16 cellular contexts compared by ENCODE assay signal in genomic region chr9:94946256-94946655, GRCh38.
DNase-seq lines count a peak whose midpoint lies in the region; ATAC-seq and TF ChIP-seq lines count a peak whose summit lies in the region.
"Had no signal": no experiment of that assay in that cellular context is flagged by ENCODE, and none has a peak within 500 bp of the region (broad histone marks: within the 10 kb centered on the region; RNA-seq: fewer than 3 reads in every experiment).

No MANE protein-coding gene starts in this region.

- H3K27me3 Mint-ChIP-seq in CD8-positive, alpha-beta memory T cell, result no peaks in the 10 kb centered on the region
- H3K27me3 Mint-ChIP-seq in natural killer cell (ENCODE audit: low read depth in 2 of 2), result no peaks in the 10 kb centered on the region
- H3K27me3 Mint-ChIP-seq: activated CD4-positive, alpha-beta T cell treated with anti-CD3 and anti-CD28 coated beads, Interleukin-2, amount 10 ng/mL, durations not matched to agents 24 days and 14 days; activated naive CD8-positive, alpha-beta T cell treated with anti-CD3 and anti-CD28 coated beads, Interleukin-2, amount 10 ng/mL, durations not matched to agents 7 days and 5 days; activated T-cell treated with anti-CD3 and anti-CD28 coated beads, Interleukin-2, amount 50 U/mL, for 24 hours had no signal

- no peak for DNase-seq in IMR-90
- no peak for DNase-seq in ascending aorta (ENCODE audit: low spot score in 2 of 2)
- no peak for DNase-seq in CD8-positive, alpha-beta memory T cell
- DNase-seq in natural killer cell, result no peak
- DNase-seq: activated CD4-positive, alpha-beta T cell treated with anti-CD3 and anti-CD28 coated beads, Interleukin-2, amount 10 ng/mL, durations not matched to agents 24 days and 14 days; activated naive CD8-positive, alpha-beta T cell treated with anti-CD3 and anti-CD28 coated beads, Interleukin-2, amount 10 ng/mL, durations not matched to agents 7 days and 5 days; activated T-cell treated with anti-CD3 and anti-CD28 coated beads, Interleukin-2, amount 50 U/mL, for 24 hours; Karpas-422; lower lobe of right lung; NCI-H1436; NCI-H526 had no signal

- POLR2A ChIA-PET in IMR-90 (lab: Charles Lee; ENCODE audit: unreplicated experiment), result no interaction called here
- POLR2A ChIA-PET in CD8-positive, alpha-beta memory T cell (lab: Charles Lee), result no interaction called here

- no peak for ATAC-seq in IMR-90 (ENCODE audit: low read depth)
- ATAC-seq in gastroesophageal sphincter, result no peak
- no peak for ATAC-seq in esophagus mucosa
- ATAC-seq in natural killer cell, result no peak
- no peak for ATAC-seq in HG02973 (IDR thresholded peaks at IDR 0.05; ENCODE audit: unreplicated experiment)

- H2BK15ac ChIP-seq in IMR-90 (ENCODE audit: low read depth, low read length), result peak overlapping the region; percentile 63; the same call in 2 of the 3 replicates

- in situ Hi-C loops in IMR-90 (cut with MboI; ENCODE audit: low sequenced_read_pairs), result no loop called here

- no TSS peak for BruUV-seq in IMR-90 (replicated peaks; lab: Mats Ljungman, UMichigan)

- peak overlapping the region; percentile 42; the same call in 1 of the 2 replicates for H4K5ac ChIP-seq in IMR-90 (ENCODE audit: low read depth, low read length)

- H2BK5ac ChIP-seq in IMR-90 (ENCODE audit: low read depth, low read length, poor library complexity, severe bottlenecking), result peak overlapping the region; percentile 75

- H2AK9ac ChIP-seq in IMR-90 (replicated peaks; ENCODE audit: low read depth, low read length, poor library complexity), result no peak overlapping the region

- 100% methylated on average over 1 of the region's 3 CpGs; no CpG with 5 or more reads in 1 of the 2 experiments for WGBS in IMR-90 (ENCODE audit: extremely low coverage in 2 of 2, insufficient read length in 1 of 2), 2 experiments
- 78 to 95% methylated on average over 3 of the region's 3 CpGs for WGBS in gastroesophageal sphincter (ENCODE audit: low coverage in 1 of 2), 2 donors

- H3K27ac ChIP-seq in IMR-90 (ENCODE audit: insufficient read depth, low read length), result peak overlapping the region; percentile 9; the same call in 1 of the 2 replicates
- peak overlapping the region; percentile 65 to 81 for H3K27ac ChIP-seq in ascending aorta
- peak overlapping the region in 3 of 4 donors; percentile 28 to 68 (median 37) for H3K27ac ChIP-seq in gastroesophageal sphincter
- H3K27ac ChIP-seq in subcutaneous abdominal adipose tissue (ENCODE audit: low read depth, low read length), result peak overlapping the region; percentile 43
- no peak overlapping the region for H3K27ac ChIP-seq in CD8-positive, alpha-beta memory T cell (ENCODE audit: low read depth, low read length)
- H3K27ac ChIP-seq: lower lobe of right lung had no signal

- CTCF ChIA-PET in IMR-90 (lab: Yijun Ruan, JAX), result interaction anchor here (0.9 to 1.1 kb wide), 2 partner anchors 77 to 78 kb away, joined by 3 to 7 read pairs; no protein-coding TSS in a partner anchor
- CTCF ChIA-PET in CD8-positive, alpha-beta memory T cell (lab: Charles Lee), result no interaction called here

- H3K9me1 ChIP-seq in IMR-90 (ENCODE audit: insufficient read depth, low read length), result peaks cover 23% of the 10 kb centered on the region

- peaks cover 25% of the 10 kb centered on the region for H3K4me1 ChIP-seq in IMR-90 (ENCODE audit: control insufficient read depth, insufficient read depth, low read length)
- H3K4me1 ChIP-seq in ascending aorta, result peaks cover 19 to 52% of the 10 kb centered on the region in 2 donors
- peaks cover 5 to 25% (median 17%) of the 10 kb centered on the region in 3 donors for H3K4me1 ChIP-seq in gastroesophageal sphincter
- peaks cover 0 to 29% (median 10%) of the 10 kb centered on the region in 5 donors for H3K4me1 ChIP-seq in subcutaneous abdominal adipose tissue (ENCODE audit: control insufficient read depth in 5 of 5, insufficient read depth in 5 of 5, low read length in 5 of 5)
- H3K4me1 ChIP-seq in CD8-positive, alpha-beta memory T cell (ENCODE audit: insufficient read depth, low read length), result peaks cover 11% of the 10 kb centered on the region

- H3K23ac ChIP-seq in IMR-90 (ENCODE audit: low read depth, low read length), result 0 out of 2 replicates have a peak overlapping the region, but pooled peaks have one; percentile 2

- H3K18ac ChIP-seq in IMR-90 (ENCODE audit: low read depth, low read length), result peak overlapping the region; percentile 73

- H3K4me1 Mint-ChIP-seq in CD8-positive, alpha-beta memory T cell, result peaks cover 12 to 17% (median 16%) of the 10 kb centered on the region in 3 donors
- H3K4me1 Mint-ChIP-seq in natural killer cell, result peaks cover 22 to 24% of the 10 kb centered on the region in 2 donors

- H3K9me3 ChIP-seq in IMR-90 (ENCODE audit: control insufficient read depth, insufficient read depth, low read length) (no peaks in the 10 kb centered on the region), ascending aorta (no peaks in the 10 kb centered on the region), gastroesophageal sphincter (no peaks in the 10 kb centered on the region), subcutaneous abdominal adipose tissue (ENCODE audit: control insufficient read depth in 5 of 5, low read length in 5 of 5) (no peaks in the 10 kb centered on the region)
- no peaks in the 10 kb centered on the region for H3K9me3 ChIP-seq in CD8-positive, alpha-beta memory T cell (ENCODE audit: low read length)
- H3K9me3 ChIP-seq: lower lobe of right lung had no signal

- peaks cover 0 to 6% (median 3%) of the 10 kb centered on the region in 3 donors for H3K36me3 Mint-ChIP-seq in CD8-positive, alpha-beta memory T cell
- no peaks in the 10 kb centered on the region for H3K36me3 Mint-ChIP-seq in natural killer cell
- H3K36me3 Mint-ChIP-seq: activated naive CD8-positive, alpha-beta T cell treated with anti-CD3 and anti-CD28 coated beads, Interleukin-2, amount 10 ng/mL, durations not matched to agents 7 days and 5 days had no signal

- peak overlapping the region in 1 of 8 donors; percentile 68 for H3K27ac Mint-ChIP-seq in CD8-positive, alpha-beta memory T cell
- no peak overlapping the region for H3K27ac Mint-ChIP-seq in natural killer cell
- H3K27ac Mint-ChIP-seq: activated CD4-positive, alpha-beta T cell treated with anti-CD3 and anti-CD28 coated beads, Interleukin-2, amount 10 ng/mL, durations not matched to agents 24 days and 14 days; activated naive CD8-positive, alpha-beta T cell treated with anti-CD3 and anti-CD28 coated beads, Interleukin-2, amount 10 ng/mL, durations not matched to agents 7 days and 5 days; activated T-cell treated with anti-CD3 and anti-CD28 coated beads, Interleukin-2, amount 50 U/mL, for 24 hours had no signal

- H4K20me1 ChIP-seq in IMR-90 (ENCODE audit: insufficient read depth, low read length), result no peaks in the 10 kb centered on the region

- peak overlapping the region; percentile 6; the same call in 1 of the 2 replicates for H4K91ac ChIP-seq in IMR-90 (ENCODE audit: insufficient read depth, low read depth, low read length)

- H3K14ac ChIP-seq in IMR-90 (replicated peaks; ENCODE audit: low read depth, low read length), result peak overlapping the region; percentile 5; the same call in 1 of the 2 replicates

- no peaks in the 10 kb centered on the region for H3K9me3 Mint-ChIP-seq in CD8-positive, alpha-beta memory T cell
- no peaks in the 10 kb centered on the region for H3K9me3 Mint-ChIP-seq in natural killer cell
- H3K9me3 Mint-ChIP-seq: activated CD4-positive, alpha-beta T cell treated with anti-CD3 and anti-CD28 coated beads, Interleukin-2, amount 10 ng/mL, durations not matched to agents 24 days and 14 days; activated T-cell treated with anti-CD3 and anti-CD28 coated beads, Interleukin-2, amount 50 U/mL, for 24 hours; neural crest cell had no signal

- no peak overlapping the region for H3K9ac ChIP-seq in IMR-90 (ENCODE audit: low read depth, low read length)
- H3K9ac ChIP-seq in subcutaneous abdominal adipose tissue (ENCODE audit: low read length in 5 of 5), result no peak overlapping the region

- TF ChIP-seq RAD21 in IMR-90 (IDR thresholded peaks at IDR 0.05; ENCODE audit: low read length), result no peak

- no peak overlapping the region for H3K4me2 ChIP-seq in IMR-90 (ENCODE audit: low read depth, low read length)

- intact Hi-C loops in IMR-90 (cut with micrococcal nuclease), result no loop called here
- intact Hi-C loops in ascending aorta (cut with DNase I), result no loop called here
- intact Hi-C loops in natural killer cell (cut with micrococcal nuclease), result no loop called here

- H3K4me3 ChIP-seq in IMR-90 (ENCODE audit: insufficient read depth, low read depth, low read length) (no peak overlapping the region), ascending aorta (no peak overlapping the region), gastroesophageal sphincter (no peak overlapping the region), subcutaneous abdominal adipose tissue (ENCODE audit: low read depth in 1 of 5, low read length in 5 of 5) (no peak overlapping the region)
- no peak overlapping the region for H3K4me3 ChIP-seq in CD8-positive, alpha-beta memory T cell (ENCODE audit: low read length)
- H3K4me3 ChIP-seq: lower lobe of right lung had no signal

- peak overlapping the region; percentile 24; the same call in 1 of the 2 replicates for H3K4ac ChIP-seq in IMR-90 (ENCODE audit: low read depth, low read length)

- no peak for TF ChIP-seq CTCF in IMR-90 (conservative IDR thresholded peaks at IDR 0.05; ENCODE audit: low read depth, low read length)
- TF ChIP-seq CTCF in ascending aorta (IDR thresholded peaks at IDR 0.05), result no peak
- no peak for TF ChIP-seq CTCF in gastroesophageal sphincter (IDR thresholded peaks at IDR 0.05)
- TF ChIP-seq CTCF in natural killer cell (IDR thresholded peaks at IDR 0.05), result no peak

- H3K79me1 ChIP-seq in IMR-90 (ENCODE audit: low read depth in 1 of 2, low read length in 2 of 2), result peaks cover 3 to 14% of the 10 kb centered on the region in 2 experiments; a peak in 2 of 4 replicates

- no peak for TF ChIP-seq EP300 in gastroesophageal sphincter (IDR thresholded peaks at IDR 0.05)

- H4K8ac ChIP-seq in IMR-90 (ENCODE audit: low read depth in 2 of 2, low read length in 2 of 2), result peak overlapping the region in 1 of 2 experiments; percentile 58; a peak in 2 of 4 replicates

- no peak overlapping the region for H3K4me3 Mint-ChIP-seq in CD8-positive, alpha-beta memory T cell
- H3K4me3 Mint-ChIP-seq in natural killer cell, result no peak overlapping the region
- H3K4me3 Mint-ChIP-seq: activated CD4-positive, alpha-beta T cell treated with anti-CD3 and anti-CD28 coated beads, Interleukin-2, amount 10 ng/mL, durations not matched to agents 24 days and 14 days; activated naive CD8-positive, alpha-beta T cell treated with anti-CD3 and anti-CD28 coated beads, Interleukin-2, amount 10 ng/mL, durations not matched to agents 7 days and 5 days; activated T-cell treated with anti-CD3 and anti-CD28 coated beads, Interleukin-2, amount 50 U/mL, for 24 hours; neural crest cell had no signal

- H3K36me3 ChIP-seq in IMR-90 (ENCODE audit: control insufficient read depth, insufficient read depth, low read length), result no peaks in the 10 kb centered on the region
- no peaks in the 10 kb centered on the region for H3K36me3 ChIP-seq in ascending aorta
- H3K36me3 ChIP-seq in gastroesophageal sphincter, result no peaks in the 10 kb centered on the region
- H3K36me3 ChIP-seq in subcutaneous abdominal adipose tissue (ENCODE audit: control insufficient read depth in 5 of 5, insufficient read depth in 5 of 5, low read length in 5 of 5), result no peaks in the 10 kb centered on the region
- no peaks in the 10 kb centered on the region for H3K36me3 ChIP-seq in CD8-positive, alpha-beta memory T cell (ENCODE audit: insufficient read depth, low read length)
- H3K36me3 ChIP-seq: lower lobe of right lung had no signal

- H3K56ac ChIP-seq in IMR-90 (ENCODE audit: extremely low read depth, insufficient read depth, low read length), result no peak overlapping the region

- TF ChIP-seq POLR2A in IMR-90 (IDR thresholded peaks at IDR 0.05; ENCODE audit: low read depth, low read length) (no peak), gastroesophageal sphincter (IDR thresholded peaks at IDR 0.05) (no peak)

- peak overlapping the region; percentile 44 for H2BK120ac ChIP-seq in IMR-90 (ENCODE audit: low read depth, low read length)

- dilution Hi-C loops in IMR-90 (cut with HindIII; ENCODE audit: low sequenced_read_pairs, unreplicated experiment), result no loop called here

- peak overlapping the region; percentile 65; the same call in 1 of the 2 replicates for H2AK5ac ChIP-seq in IMR-90 (ENCODE audit: low read depth, low read length)

- H2AFZ ChIP-seq in IMR-90 (replicated peaks; ENCODE audit: low read length, poor library complexity), result no peak overlapping the region

- H3K27me3 ChIP-seq in IMR-90 (ENCODE audit: control insufficient read depth, insufficient read depth, low read length) (no peaks in the 10 kb centered on the region), ascending aorta (no peaks in the 10 kb centered on the region), gastroesophageal sphincter (no peaks in the 10 kb centered on the region), subcutaneous abdominal adipose tissue (ENCODE audit: control insufficient read depth in 5 of 5, insufficient read depth in 4 of 5, low read length in 5 of 5) (no peaks in the 10 kb centered on the region)
- H3K27me3 ChIP-seq in CD8-positive, alpha-beta memory T cell (ENCODE audit: insufficient read depth, low read length, poor library complexity, severe bottlenecking), result no peaks in the 10 kb centered on the region

- peak overlapping the region; percentile 54; the same call in 1 of the 2 replicates for H2BK20ac ChIP-seq in IMR-90 (ENCODE audit: low read depth, low read length)
